11 cellular contexts compared by ENCODE assay signal in genomic region chr15:65550681-65551098, GRCh38. TPM values are rescaled to one million over a fixed set of nuclear protein-coding genes. Genes with fewer than 3 reads are reported as not detected.
A peak's percentile ranks its signal among the peaks of the same experiment; 100 is the strongest.
DNase-seq lines count a peak whose midpoint lies in the region; ATAC-seq, FAIRE-seq and TF ChIP-seq lines count a peak whose summit lies in the region.
"Had no signal": no experiment of that assay in that cellular context is flagged by ENCODE, and none has a peak within 500 bp of the region (broad histone marks: within the 10 kb centered on the region; RNA-seq: fewer than 3 reads in every experiment).

No MANE protein-coding gene starts in this region.

- H3K27ac ChIP-seq in small intestine (ENCODE audit: low read depth in 1 of 2, low read length in 1 of 2) (no peak overlapping the region), heart right ventricle (no peak overlapping the region), right cardiac atrium (ENCODE audit: low read length) (no peak overlapping the region)

- intact Hi-C loops in heart right ventricle (cut with DNase I), result no loop called here
- intact Hi-C loops in right cardiac atrium (cut with DNase I), result no loop called here

- H3K4me3 Mint-ChIP-seq in activated CD8-positive, alpha-beta memory T cell treated with anti-CD3 and anti-CD28 coated beads, Interleukin-2, amount 10 ng/mL, durations not matched to agents 7 days and 5 days, result no peak overlapping the region
- H3K4me3 Mint-ChIP-seq in activated naive CD8-positive, alpha-beta T cell treated with anti-CD3 and anti-CD28 coated beads, Interleukin-2, amount 10 ng/mL, durations not matched to agents 7 days and 5 days, result no peak overlapping the region
- H3K4me3 Mint-ChIP-seq: naive B cell had no signal

- peaks cover 12% of the 10 kb centered on the region for H3K4me1 Mint-ChIP-seq in activated CD8-positive, alpha-beta memory T cell treated with anti-CD3 and anti-CD28 coated beads, Interleukin-2, amount 10 ng/mL, durations not matched to agents 7 days and 5 days
- peaks cover 19% of the 10 kb centered on the region for H3K4me1 Mint-ChIP-seq in activated naive CD8-positive, alpha-beta T cell treated with anti-CD3 and anti-CD28 coated beads, Interleukin-2, amount 10 ng/mL, durations not matched to agents 7 days and 5 days

- H3K36me3 Mint-ChIP-seq in activated CD8-positive, alpha-beta memory T cell treated with anti-CD3 and anti-CD28 coated beads, Interleukin-2, amount 10 ng/mL, durations not matched to agents 7 days and 5 days, result peaks cover 25% of the 10 kb centered on the region
- H3K36me3 Mint-ChIP-seq in activated naive CD8-positive, alpha-beta T cell treated with anti-CD3 and anti-CD28 coated beads, Interleukin-2, amount 10 ng/mL, durations not matched to agents 7 days and 5 days, result peaks cover 15% of the 10 kb centered on the region

- no peak for TF ChIP-seq CTCF in heart right ventricle (IDR thresholded peaks at IDR 0.05)

- FAIRE-seq in small intestine (lab: Jason Lieb, UNC), result no peak

- H3K36me3 ChIP-seq in small intestine (ENCODE audit: control insufficient read depth in 2 of 2, insufficient read depth in 2 of 2, low read length in 2 of 2) (peaks cover 0 to 4% of the 10 kb centered on the region in 2 donors), heart right ventricle (peaks cover 0 to 21% (median 0%) of the 10 kb centered on the region in 9 donors)

- WGBS in small intestine, 3 donors, result 43 to 70% (median 68%) methylated on average over 3 of the region's 3 CpGs
- 58 to 79% methylated on average over 3 of the region's 3 CpGs for WGBS in heart right ventricle, 2 donors
- WGBS in right cardiac atrium, result 81% methylated on average over 3 of the region's 3 CpGs

- CTCF ChIA-PET in activated CD8-positive, alpha-beta memory T cell treated with anti-CD3 and anti-CD28 coated beads, Interleukin-2, amount 10 ng/mL, durations not matched to agents 7 days and 5 days (lab: Charles Lee), result no interaction called here

- no peaks in the 10 kb centered on the region for H3K9me3 Mint-ChIP-seq in activated CD8-positive, alpha-beta memory T cell treated with anti-CD3 and anti-CD28 coated beads, Interleukin-2, amount 10 ng/mL, durations not matched to agents 7 days and 5 days (ENCODE audit: low read depth)
- peaks cover 2% of the 10 kb centered on the region for H3K9me3 Mint-ChIP-seq in activated naive CD8-positive, alpha-beta T cell treated with anti-CD3 and anti-CD28 coated beads, Interleukin-2, amount 10 ng/mL, durations not matched to agents 7 days and 5 days
- H3K9me3 Mint-ChIP-seq: naive B cell had no signal

- H3K27me3 ChIP-seq in small intestine (ENCODE audit: control insufficient read depth in 2 of 2, insufficient read depth in 2 of 2, low read length in 2 of 2), result no peaks in the 10 kb centered on the region
- H3K27me3 ChIP-seq in heart right ventricle, result no peaks in the 10 kb centered on the region
- H3K27me3 ChIP-seq in right cardiac atrium (ENCODE audit: control insufficient read depth, insufficient read depth), result no peaks in the 10 kb centered on the region

- H3K4me1 ChIP-seq in small intestine (ENCODE audit: control insufficient read depth in 2 of 2, insufficient read depth in 1 of 2, low read depth in 1 of 2, low read length in 1 of 2), result peaks cover 0 to 4% of the 10 kb centered on the region in 2 donors
- peaks cover 0 to 15% (median 0%) of the 10 kb centered on the region in 9 donors for H3K4me1 ChIP-seq in heart right ventricle
- no peaks in the 10 kb centered on the region for H3K4me1 ChIP-seq in right cardiac atrium (ENCODE audit: control insufficient read depth, insufficient read depth, low read length)

- H3K9me3 ChIP-seq in small intestine (ENCODE audit: control insufficient read depth, low read depth), result no peaks in the 10 kb centered on the region
- no peaks in the 10 kb centered on the region for H3K9me3 ChIP-seq in heart right ventricle
- no peaks in the 10 kb centered on the region for H3K9me3 ChIP-seq in right cardiac atrium (ENCODE audit: control insufficient read depth, low read length)

- H3K27me3 Mint-ChIP-seq in activated CD8-positive, alpha-beta memory T cell treated with anti-CD3 and anti-CD28 coated beads, Interleukin-2, amount 10 ng/mL, durations not matched to agents 7 days and 5 days, result no peaks in the 10 kb centered on the region
- no peaks in the 10 kb centered on the region for H3K27me3 Mint-ChIP-seq in activated naive CD8-positive, alpha-beta T cell treated with anti-CD3 and anti-CD28 coated beads, Interleukin-2, amount 10 ng/mL, durations not matched to agents 7 days and 5 days
- H3K27me3 Mint-ChIP-seq: naive B cell had no signal

- no peak for ATAC-seq in activated CD8-positive, alpha-beta memory T cell treated with anti-CD3 and anti-CD28 coated beads, Interleukin-2, amount 10 ng/mL, durations not matched to agents 7 days and 5 days
- no peak for ATAC-seq in activated naive CD8-positive, alpha-beta T cell treated with anti-CD3 and anti-CD28 coated beads, Interleukin-2, amount 10 ng/mL, durations not matched to agents 7 days and 5 days (ENCODE audit: low read depth)
- ATAC-seq in heart right ventricle, result no peak
- no peak for ATAC-seq in right cardiac atrium

- no peak for DNase-seq in activated CD8-positive, alpha-beta memory T cell treated with anti-CD3 and anti-CD28 coated beads, Interleukin-2, amount 10 ng/mL, durations not matched to agents 7 days and 5 days
- no peak for DNase-seq in activated CD8-positive, alpha-beta memory T cell treated with anti-CD3 and anti-CD28 coated beads for 24 hours
- DNase-seq in activated naive CD8-positive, alpha-beta T cell treated with anti-CD3 and anti-CD28 coated beads, Interleukin-2, amount 10 ng/mL, durations not matched to agents 7 days and 5 days, result no peak
- peak; percentile 36 for DNase-seq in glomerular visceral epithelial cell (ENCODE audit: extremely low spot score)
- peak; percentile 2 for DNase-seq in small intestine
- no peak for DNase-seq in KG1 (lab: John Stamatoyannopoulos, UW)
- DNase-seq in heart right ventricle, result no peak
- DNase-seq in right cardiac atrium, result no peak
- DNase-seq: naive B cell; NCI-H2029; NK-92 treated with Interleukin-12 subunit alpha and Interleukin-12 subunit beta, amount 100 ng/mL, for 24 hours had no signal

- H3K4me3 ChIP-seq in small intestine (ENCODE audit: low read depth in 1 of 2, low read length in 2 of 2), result no peak overlapping the region
- H3K4me3 ChIP-seq in heart right ventricle, result no peak overlapping the region
- no peak overlapping the region for H3K4me3 ChIP-seq in right cardiac atrium (ENCODE audit: low read length)

- H3K27ac Mint-ChIP-seq in activated CD8-positive, alpha-beta memory T cell treated with anti-CD3 and anti-CD28 coated beads, Interleukin-2, amount 10 ng/mL, durations not matched to agents 7 days and 5 days, result peak overlapping the region; percentile 4
- H3K27ac Mint-ChIP-seq in activated naive CD8-positive, alpha-beta T cell treated with anti-CD3 and anti-CD28 coated beads, Interleukin-2, amount 10 ng/mL, durations not matched to agents 7 days and 5 days, result peak overlapping the region; percentile 10

- POLR2A ChIA-PET in activated naive CD8-positive, alpha-beta T cell treated with anti-CD3 and anti-CD28 coated beads, Interleukin-2, amount 10 ng/mL, durations not matched to agents 7 days and 5 days (lab: Charles Lee), result no interaction called here

RNA-seq across cellular contexts. Expression of gene HACD3, which starts 20.4 kb away (rescaled TPM):
- 10 to 100 TPM; 40.7 to 43.5 TPM for total RNA-seq in activated CD8-positive, alpha-beta memory T cell treated with anti-CD3 and anti-CD28 coated beads, Interleukin-2, amount 10 ng/mL, durations not matched to agents 7 days and 5 days
- 10 to 100 TPM; 33.3 to 34.5 TPM for total RNA-seq in activated naive CD8-positive, alpha-beta T cell treated with anti-CD3 and anti-CD28 coated beads, Interleukin-2, amount 10 ng/mL, durations not matched to agents 7 days and 5 days
- 10 to 100 TPM in 1 of 3 donors, 1 to 10 TPM in 2; 5.1 to 44.7 (median 7.3) TPM for polyA plus RNA-seq in small intestine
- 10 to 100 TPM in 3 of 10 donors, 1 to 10 TPM in 7; 5.3 to 13.4 (median 8.4) TPM for total RNA-seq in heart right ventricle
- polyA plus RNA-seq in heart right ventricle, result 1 to 10 TPM; 3.7 to 8.1 TPM
- total RNA-seq in right cardiac atrium, result 10 to 100 TPM; 11.7 to 16.7 (median 15.0) TPM
- 9.8 TPM for polyA plus RNA-seq in right cardiac atrium

RNA-seq across cellular contexts. Expression of gene DPP8, which starts 33.2 kb away (rescaled TPM):
- 10 to 100 TPM; 41.6 to 44.1 TPM for total RNA-seq in activated CD8-positive, alpha-beta memory T cell treated with anti-CD3 and anti-CD28 coated beads, Interleukin-2, amount 10 ng/mL, durations not matched to agents 7 days and 5 days
- 10 to 100 TPM; 48.7 to 52.2 TPM for total RNA-seq in activated naive CD8-positive, alpha-beta T cell treated with anti-CD3 and anti-CD28 coated beads, Interleukin-2, amount 10 ng/mL, durations not matched to agents 7 days and 5 days
- polyA plus RNA-seq in small intestine (10 to 100 TPM in 2 of 3 donors, 1 to 10 TPM in 1; 9.2 to 13.4 (median 11.1) TPM), heart right ventricle (1 to 10 TPM; 6.9 to 8.8 TPM), right cardiac atrium (9.1 TPM)
- total RNA-seq in heart right ventricle (10 to 100 TPM; 32.3 to 45.3 (median 38.9) TPM), right cardiac atrium (10 to 100 TPM; 28.7 to 35.3 (median 33.8) TPM)

Comparison
In these comparisons a context has a peak if more than half of its experiments do, and no peak if none do; other contexts are left out.
1. DNase-seq: peak in glomerular visceral epithelial cell (single experiment) and small intestine (single experiment); none in activated CD8-positive, alpha-beta memory T cell treated with anti-CD3 and anti-CD28 coated beads, Interleukin-2, amount 10 ng/mL, durations not matched to agents 7 days and 5 days (single experiment), activated CD8-positive, alpha-beta memory T cell treated with anti-CD3 and anti-CD28 coated beads for 24 hours (single experiment), activated naive CD8-positive, alpha-beta T cell treated with anti-CD3 and anti-CD28 coated beads, Interleukin-2, amount 10 ng/mL, durations not matched to agents 7 days and 5 days (single experiment), KG1 (single experiment), heart right ventricle (0 of 2) and right cardiac atrium (0 of 3).